Comparison of ENCODE assay signal across 8 cellular contexts in genomic region chr1:112501810-112502641, GRCh38. TPM values are rescaled to one million over a fixed set of nuclear protein-coding genes. Genes with fewer than 3 reads are reported as not detected.
A peak's percentile ranks its signal among the peaks of the same experiment; 100 is the strongest.
DNase-seq lines count a peak whose midpoint lies in the region; ATAC-seq and TF ChIP-seq lines count a peak whose summit lies in the region.

No MANE protein-coding gene starts in this region.

- no peaks in the 10 kb centered on the region for H3K9me3 Mint-ChIP-seq in activated CD8-positive, alpha-beta T cell treated with anti-CD3 and anti-CD28 coated beads, Interleukin-2, amount 10 ng/mL, durations not matched to agents 7 days and 5 days (ENCODE audit: insufficient read depth)

- DNase-seq in C1 segment of cervical spinal cord (lab: John Stamatoyannopoulos, UW) (peak in 13 of 14 donors; percentile 16 to 76 (median 56)), NCI-H446 (lab: John Stamatoyannopoulos, UW) (peak; percentile 6 to 72), lung (ENCODE audit: low spot score) (peak; percentile 61)
- DNase-seq in activated CD8-positive, alpha-beta T cell treated with anti-CD3 and anti-CD28 coated beads, Interleukin-2, amount 10 ng/mL, durations not matched to agents 7 days and 5 days = peak; percentile 64
- peak; percentile 10 to 30 (median 27) for DNase-seq in effector memory CD4-positive, alpha-beta T cell
- DNase-seq in stimulated activated CD4-positive, alpha-beta T cell treated with anti-CD3 and anti-CD28 coated beads, TNF-alpha, amount 100 ng/mL, for 24 hours (ENCODE audit: low read depth in 3 of 3) = peak; percentile 29 to 60 (median 33)

- peaks cover 26% of the 10 kb centered on the region for H3K27me3 ChIP-seq in effector memory CD4-positive, alpha-beta T cell (replicated peaks; ENCODE audit: control insufficient read depth, insufficient read depth, low read length, poor library complexity, severe bottlenecking)
- no peaks in the 10 kb centered on the region for H3K27me3 ChIP-seq in lung (ENCODE audit: control insufficient read depth, insufficient read depth)

- H3K4me1 Mint-ChIP-seq in activated CD8-positive, alpha-beta T cell treated with anti-CD3 and anti-CD28 coated beads, Interleukin-2, amount 10 ng/mL, durations not matched to agents 7 days and 5 days (ENCODE audit: low read depth) = peaks cover 8% of the 10 kb centered on the region

- no peak overlapping the region for H3K27ac Mint-ChIP-seq in activated CD8-positive, alpha-beta T cell treated with anti-CD3 and anti-CD28 coated beads, Interleukin-2, amount 10 ng/mL, durations not matched to agents 7 days and 5 days

- POLR2A ChIA-PET in activated CD8-positive, alpha-beta T cell treated with anti-CD3 and anti-CD28 coated beads, Interleukin-2, amount 10 ng/mL, durations not matched to agents 7 days and 5 days (lab: Charles Lee) = interaction anchor here (0.7 to 1.5 kb wide), 5 partner anchors 11 to 206 kb away, joined by 3 to 7 read pairs (median 3); partner anchors contain the start of genes CAPZA1, MOV10 and ST7L

- no peaks in the 10 kb centered on the region for H3K9me3 ChIP-seq in effector memory CD4-positive, alpha-beta T cell (ENCODE audit: control insufficient read depth, low read length)
- H3K9me3 ChIP-seq in lung (ENCODE audit: control insufficient read depth in 2 of 2, insufficient read depth in 1 of 2, low read length in 1 of 2) = no peaks in the 10 kb centered on the region

- peak; percentile 70 for ATAC-seq in GM21825 (IDR thresholded peaks at IDR 0.05; ENCODE audit: unreplicated experiment)
- ATAC-seq in activated CD8-positive, alpha-beta T cell treated with anti-CD3 and anti-CD28 coated beads, Interleukin-2, amount 10 ng/mL, durations not matched to agents 7 days and 5 days = peak; percentile 78
- ATAC-seq in lung (ENCODE audit: insufficient read depth, low FRiP score) = peak; percentile 72
- no peak for ATAC-seq in GM21737 (IDR thresholded peaks at IDR 0.05; ENCODE audit: unreplicated experiment)

- peak overlapping the region; percentile 54 for H3K4me3 Mint-ChIP-seq in activated CD8-positive, alpha-beta T cell treated with anti-CD3 and anti-CD28 coated beads, Interleukin-2, amount 10 ng/mL, durations not matched to agents 7 days and 5 days

- peaks cover 10% of the 10 kb centered on the region for H3K4me1 ChIP-seq in effector memory CD4-positive, alpha-beta T cell (ENCODE audit: control insufficient read depth, insufficient read depth, low read length, poor library complexity, severe bottlenecking)
- H3K4me1 ChIP-seq in lung (ENCODE audit: control insufficient read depth in 2 of 2, insufficient read depth in 2 of 2, low read length in 2 of 2) = peaks cover 0 to 5% of the 10 kb centered on the region in 2 donors

- no peak overlapping the region for H3K27ac ChIP-seq in effector memory CD4-positive, alpha-beta T cell (ENCODE audit: insufficient read depth, low read length, poor library complexity, severe bottlenecking)
- no peak overlapping the region for H3K27ac ChIP-seq in lung (ENCODE audit: low read depth in 1 of 2, low read length in 1 of 2)

- peak overlapping the region; percentile 59 for H3K4me3 ChIP-seq in effector memory CD4-positive, alpha-beta T cell (ENCODE audit: insufficient read depth, low read depth, low read length, poor library complexity, severe bottlenecking)
- H3K4me3 ChIP-seq in lung = peak overlapping the region; percentile 26

- 2 to 4% methylated on average over 65 of the region's 65 CpGs for WGBS in lung, 2 donors

- CTCF ChIA-PET in activated CD8-positive, alpha-beta T cell treated with anti-CD3 and anti-CD28 coated beads, Interleukin-2, amount 10 ng/mL, durations not matched to agents 7 days and 5 days (lab: Charles Lee) = interaction anchor here (0.6 to 4.8 kb wide), 33 partner anchors 9 to 216 kb away, joined by 3 to 55 read pairs (median 4); partner anchors contain the start of genes MOV10, PPM1J, RHOC and ST7L

- H3K27me3 Mint-ChIP-seq in activated CD8-positive, alpha-beta T cell treated with anti-CD3 and anti-CD28 coated beads, Interleukin-2, amount 10 ng/mL, durations not matched to agents 7 days and 5 days (ENCODE audit: low read depth) = peaks cover 59% of the 10 kb centered on the region

- peak; percentile 61 for TF ChIP-seq CTCF in lung (IDR thresholded peaks at IDR 0.05; ENCODE audit: control extremely low read depth, extremely low read depth)

- H3K36me3 ChIP-seq in effector memory CD4-positive, alpha-beta T cell (ENCODE audit: control insufficient read depth, insufficient read depth, low read length) = no peaks in the 10 kb centered on the region
- H3K36me3 ChIP-seq in lung (ENCODE audit: control insufficient read depth in 2 of 2, insufficient read depth in 2 of 2, low read length in 2 of 2) = no peaks in the 10 kb centered on the region

- H3K36me3 Mint-ChIP-seq in activated CD8-positive, alpha-beta T cell treated with anti-CD3 and anti-CD28 coated beads, Interleukin-2, amount 10 ng/mL, durations not matched to agents 7 days and 5 days (ENCODE audit: low read depth) = no peaks in the 10 kb centered on the region

RNA-seq across cellular contexts. Expression of gene WNT2B, which starts 6.7 kb away (rescaled TPM):
- not detected for total RNA-seq in activated CD8-positive, alpha-beta T cell treated with anti-CD3 and anti-CD28 coated beads, Interleukin-2, amount 10 ng/mL, durations not matched to agents 7 days and 5 days
- total RNA-seq in lung = 1 to 10 TPM; 5.5 to 6.3 TPM
- polyA plus RNA-seq in lung = 1 to 10 TPM; 1.9 to 2.7 TPM

Comparison
In these comparisons a context has a peak if more than half of its experiments do, and no peak if none do; other contexts are left out.
1. RNA of gene WNT2B, which starts 6.7 kb away (total RNA-seq): 5.5 to 6.3 TPM in lung; not detected in activated CD8-positive, alpha-beta T cell treated with anti-CD3 and anti-CD28 coated beads, Interleukin-2, amount 10 ng/mL, durations not matched to agents 7 days and 5 days; every median in the first group is over 4 times any median in the second.
2. Peak in every context shown above with its lines, with median percentiles within 50 percentile points of each other: DNase-seq.